ENCODE assay signal across 29 cellular contexts in the genomic region with DNA sequence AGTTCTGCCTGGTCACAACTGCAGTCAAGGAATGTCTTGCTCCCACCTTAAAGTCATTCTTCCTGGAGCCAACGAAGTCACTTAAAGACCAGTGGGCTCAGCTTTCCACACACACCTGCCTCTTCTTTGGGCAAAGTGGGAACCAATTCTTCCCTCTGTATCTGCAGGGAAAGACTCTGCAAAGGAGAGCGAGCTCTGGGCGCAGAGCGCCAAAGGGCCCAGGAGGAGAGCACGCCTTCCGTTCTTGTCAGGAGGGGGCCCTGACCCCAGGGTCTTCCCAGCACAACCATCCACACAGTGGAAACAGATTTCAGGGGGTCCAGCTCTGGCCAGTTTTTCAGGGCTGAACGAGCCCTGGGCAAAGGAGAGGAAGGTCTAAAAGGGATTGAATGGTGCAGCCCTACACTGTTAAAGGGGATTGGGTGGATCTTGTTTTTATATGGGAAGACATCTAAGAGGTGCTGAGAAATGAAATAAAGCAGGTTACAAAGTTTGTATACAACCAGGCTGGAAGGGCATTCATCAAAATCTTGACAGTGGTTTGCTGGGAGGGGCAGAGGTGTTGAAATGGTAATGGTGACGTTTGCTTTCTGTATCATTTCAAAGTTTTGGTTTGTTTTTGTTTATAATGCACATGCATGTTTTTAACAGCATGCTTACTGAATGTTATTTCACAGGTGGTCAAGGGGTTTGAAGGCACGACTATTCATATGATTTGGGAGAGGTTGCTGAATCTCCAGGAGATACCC. TPM values are rescaled to one million over a fixed set of nuclear protein-coding genes. Genes with fewer than 3 reads are reported as not detected.
DNase-seq lines count a peak whose midpoint lies in the region; ATAC-seq and TF ChIP-seq lines count a peak whose summit lies in the region.
"Had no signal": no experiment of that assay in that cellular context is flagged by ENCODE, and none has a peak within 500 bp of the region (broad histone marks: within the 10 kb centered on the region; RNA-seq: fewer than 3 reads in every experiment).

No MANE protein-coding gene starts in this region.

- peak overlapping the region; percentile 29 for H3K4me3 Mint-ChIP-seq in activated CD4-positive, alpha-beta T cell treated with anti-CD3 and anti-CD28 coated beads, Interleukin-2, amount 10 ng/mL, durations not matched to agents 7 days and 5 days
- no peak overlapping the region for H3K4me3 Mint-ChIP-seq in activated CD4-positive, alpha-beta T cell treated with anti-CD3 and anti-CD28 coated beads for 36 hours
- peak overlapping the region; percentile 56 for H3K4me3 Mint-ChIP-seq in CD8-positive, alpha-beta T cell
- peak overlapping the region; percentile 59 to 77 for H3K4me3 Mint-ChIP-seq in effector memory CD8-positive, alpha-beta T cell
- H3K4me3 Mint-ChIP-seq in nephron = peak overlapping the region; percentile 45 to 64 (median 58)
- H3K4me3 Mint-ChIP-seq: activated B cell treated with CpG ODN at 0.5 μM for 24 hours; T-helper 1 cell treated with Interleukin-12 subunit alpha and Interleukin-12 subunit beta and Interleukin-4 antibody, amounts not matched to agents 30 μg/mL and 1 μg/mL, for 36 hours had no signal

- POLR2A ChIA-PET in activated CD4-positive, alpha-beta T cell treated with anti-CD3 and anti-CD28 coated beads, Interleukin-2, amount 10 ng/mL, durations not matched to agents 7 days and 5 days (lab: Charles Lee) = no interaction called here
- POLR2A ChIA-PET in activated CD4-positive, alpha-beta T cell treated with anti-CD3 and anti-CD28 coated beads for 36 hours (lab: Charles Lee) = interaction anchor here (0.7 kb wide), 1 partner anchor 68 kb away, joined by 3 read pairs; no protein-coding TSS in a partner anchor
- POLR2A ChIA-PET in CD8-positive, alpha-beta T cell (lab: Charles Lee) = no interaction called here

- H3K27ac ChIP-seq in CD8-positive, alpha-beta T cell (ENCODE audit: low read depth, low read length) = no peak overlapping the region
- H3K27ac ChIP-seq: BLaER1 treated with 17β-estradiol and CSF1 and Interleukin-3, amounts not matched to agents 10 nM and 100 nM; brain microvascular endothelial cell; coronary artery; psoas muscle; uterus had no signal

- H3K36me3 ChIP-seq in CD8-positive, alpha-beta T cell (ENCODE audit: insufficient read depth, low read length) = no peaks in the 10 kb centered on the region
- H3K36me3 ChIP-seq: BLaER1 treated with 17β-estradiol and CSF1 and Interleukin-3, amounts not matched to agents 10 nM and 100 nM; brain microvascular endothelial cell; uterus had no signal

- DNase-seq in activated CD4-positive, alpha-beta T cell treated with anti-CD3 and anti-CD28 coated beads, Interleukin-2, amount 10 ng/mL, durations not matched to agents 7 days and 5 days = no peak
- no peak for DNase-seq in activated CD4-positive, alpha-beta T cell treated with anti-CD3 and anti-CD28 coated beads for 36 hours
- no peak for DNase-seq in CD8-positive, alpha-beta T cell
- DNase-seq in effector memory CD8-positive, alpha-beta T cell = no peak
- no peak for DNase-seq in NCI-H226
- DNase-seq: activated B cell treated with CpG ODN at 0.5 μM for 24 hours; activated gamma-delta T cell treated with Interleukin-2 at 50 U/mL for 16 hours; brain microvascular endothelial cell; naive B cell; NCI-H1436 treated with DMSO at 0.1 percent for 48 hours; NCI-H774; PC-3; psoas muscle; SIG-M5; small intestine; stimulated activated CD4-positive, alpha-beta T cell treated with anti-CD3 and anti-CD28 coated beads, Interleukin-2, amount 100 ng/mL, for 48 hours; uterus had no signal

- no peaks in the 10 kb centered on the region for H3K9me3 Mint-ChIP-seq in activated CD4-positive, alpha-beta T cell treated with anti-CD3 and anti-CD28 coated beads, Interleukin-2, amount 10 ng/mL, durations not matched to agents 7 days and 5 days
- H3K9me3 Mint-ChIP-seq in activated CD4-positive, alpha-beta T cell treated with anti-CD3 and anti-CD28 coated beads for 36 hours (ENCODE audit: low read depth) = no peaks in the 10 kb centered on the region
- H3K9me3 Mint-ChIP-seq in CD8-positive, alpha-beta T cell = no peaks in the 10 kb centered on the region
- H3K9me3 Mint-ChIP-seq in effector memory CD8-positive, alpha-beta T cell = no peaks in the 10 kb centered on the region
- peaks cover under 1% of the 10 kb centered on the region for H3K9me3 Mint-ChIP-seq in nephron
- H3K9me3 Mint-ChIP-seq: activated B cell treated with CpG ODN at 0.5 μM for 24 hours; T-helper 1 cell treated with Interleukin-12 subunit alpha and Interleukin-12 subunit beta and Interleukin-4 antibody, amounts not matched to agents 30 μg/mL and 1 μg/mL, for 36 hours had no signal

- CTCF ChIA-PET in activated CD4-positive, alpha-beta T cell treated with anti-CD3 and anti-CD28 coated beads, Interleukin-2, amount 10 ng/mL, durations not matched to agents 7 days and 5 days (lab: Charles Lee) = no interaction called here
- CTCF ChIA-PET in activated CD4-positive, alpha-beta T cell treated with anti-CD3 and anti-CD28 coated beads for 36 hours (lab: Charles Lee) = interaction anchor here (0.6 to 1.1 kb wide), 2 partner anchors 178 to 836 kb away, joined by 4 to 5 read pairs; no protein-coding TSS in a partner anchor
- CTCF ChIA-PET in CD8-positive, alpha-beta T cell (lab: Charles Lee) = no interaction called here

- H3K36me3 Mint-ChIP-seq in activated CD4-positive, alpha-beta T cell treated with anti-CD3 and anti-CD28 coated beads, Interleukin-2, amount 10 ng/mL, durations not matched to agents 7 days and 5 days (ENCODE audit: low read depth) = peaks cover 8% of the 10 kb centered on the region
- H3K36me3 Mint-ChIP-seq in activated CD4-positive, alpha-beta T cell treated with anti-CD3 and anti-CD28 coated beads for 36 hours (ENCODE audit: low read depth) = no peaks in the 10 kb centered on the region
- H3K36me3 Mint-ChIP-seq in CD8-positive, alpha-beta T cell = no peaks in the 10 kb centered on the region
- H3K36me3 Mint-ChIP-seq in effector memory CD8-positive, alpha-beta T cell (ENCODE audit: insufficient read depth) = peaks cover 10% of the 10 kb centered on the region
- no peaks in the 10 kb centered on the region for H3K36me3 Mint-ChIP-seq in nephron (ENCODE audit: low read depth)

- peaks cover 17% of the 10 kb centered on the region for H3K4me1 Mint-ChIP-seq in activated CD4-positive, alpha-beta T cell treated with anti-CD3 and anti-CD28 coated beads, Interleukin-2, amount 10 ng/mL, durations not matched to agents 7 days and 5 days
- peaks cover 18% of the 10 kb centered on the region for H3K4me1 Mint-ChIP-seq in activated CD4-positive, alpha-beta T cell treated with anti-CD3 and anti-CD28 coated beads for 36 hours
- H3K4me1 Mint-ChIP-seq in CD8-positive, alpha-beta T cell (ENCODE audit: low read depth) = peaks cover 24% of the 10 kb centered on the region
- H3K4me1 Mint-ChIP-seq in effector memory CD8-positive, alpha-beta T cell (ENCODE audit: low read depth in 2 of 2) = peaks cover 26 to 33% of the 10 kb centered on the region in 2 donors
- peaks cover 16% of the 10 kb centered on the region for H3K4me1 Mint-ChIP-seq in nephron

- ATAC-seq in activated CD4-positive, alpha-beta T cell treated with anti-CD3 and anti-CD28 coated beads for 36 hours = no peak
- no peak for ATAC-seq in CD8-positive, alpha-beta T cell
- ATAC-seq in effector memory CD8-positive, alpha-beta T cell (replicated peaks) = no peak
- no peak for ATAC-seq in GM19452 (IDR thresholded peaks at IDR 0.05; ENCODE audit: unreplicated experiment)
- no peak for ATAC-seq in HG02588 (IDR thresholded peaks at IDR 0.05; ENCODE audit: unreplicated experiment)
- ATAC-seq: GM12878, HCT116, PC-3 had no signal

- peaks cover 17% of the 10 kb centered on the region for H3K4me1 ChIP-seq in CD8-positive, alpha-beta T cell (ENCODE audit: insufficient read depth, low read length)

- intact Hi-C loops in activated CD4-positive, alpha-beta T cell treated with anti-CD3 and anti-CD28 coated beads for 36 hours (cut with DNase I, micrococcal nuclease) = no loop called here
- intact Hi-C loops in CD8-positive, alpha-beta T cell (cut with DNase I, micrococcal nuclease) = no loop called here

- peaks cover 88% of the 10 kb centered on the region for H3K27me3 Mint-ChIP-seq in activated CD4-positive, alpha-beta T cell treated with anti-CD3 and anti-CD28 coated beads, Interleukin-2, amount 10 ng/mL, durations not matched to agents 7 days and 5 days
- peaks cover 65% of the 10 kb centered on the region for H3K27me3 Mint-ChIP-seq in activated CD4-positive, alpha-beta T cell treated with anti-CD3 and anti-CD28 coated beads for 36 hours
- peaks cover 69% of the 10 kb centered on the region for H3K27me3 Mint-ChIP-seq in CD8-positive, alpha-beta T cell (ENCODE audit: low read depth)
- peaks cover 95 to 100% of the 10 kb centered on the region in 2 donors for H3K27me3 Mint-ChIP-seq in effector memory CD8-positive, alpha-beta T cell
- H3K27me3 Mint-ChIP-seq in nephron (ENCODE audit: low read depth) = peaks cover 99% of the 10 kb centered on the region

- H3K27me3 ChIP-seq in CD8-positive, alpha-beta T cell (ENCODE audit: insufficient read depth, low read length) = peaks cover 29% of the 10 kb centered on the region

- no peak for TF ChIP-seq CTCF in CD8-positive, alpha-beta T cell (IDR thresholded peaks at IDR 0.05)
- no peak for TF ChIP-seq CTCF in nephron (IDR thresholded peaks at IDR 0.05; ENCODE audit: unreplicated experiment in 3 of 3)

- no peaks in the 10 kb centered on the region for H3K9me3 ChIP-seq in CD8-positive, alpha-beta T cell (ENCODE audit: low read length)
- H3K9me3 ChIP-seq: psoas muscle, uterus had no signal

- H3K4me3 ChIP-seq in CD8-positive, alpha-beta T cell (ENCODE audit: low read depth, low read length) = no peak overlapping the region
- H3K4me3 ChIP-seq: GM12878, uterus had no signal

- no peak overlapping the region for H3K27ac Mint-ChIP-seq in activated CD4-positive, alpha-beta T cell treated with anti-CD3 and anti-CD28 coated beads, Interleukin-2, amount 10 ng/mL, durations not matched to agents 7 days and 5 days
- no peak overlapping the region for H3K27ac Mint-ChIP-seq in activated CD4-positive, alpha-beta T cell treated with anti-CD3 and anti-CD28 coated beads for 36 hours
- no peak overlapping the region for H3K27ac Mint-ChIP-seq in CD8-positive, alpha-beta T cell
- H3K27ac Mint-ChIP-seq in effector memory CD8-positive, alpha-beta T cell = peak overlapping the region in 1 of 2 donors; percentile 56
- H3K27ac Mint-ChIP-seq in nephron = no peak overlapping the region
- H3K27ac Mint-ChIP-seq: activated B cell treated with CpG ODN at 0.5 μM for 24 hours; naive B cell; T-helper 1 cell treated with Interleukin-12 subunit alpha and Interleukin-12 subunit beta and Interleukin-4 antibody, amounts not matched to agents 30 μg/mL and 1 μg/mL, for 36 hours had no signal

RNA-seq across cellular contexts. Expression of gene OLIG2, which starts 6.9 kb away (rescaled TPM):
- not detected for total RNA-seq in activated CD4-positive, alpha-beta T cell treated with anti-CD3 and anti-CD28 coated beads, Interleukin-2, amount 10 ng/mL, durations not matched to agents 7 days and 5 days
- total RNA-seq in activated CD4-positive, alpha-beta T cell treated with anti-CD3 and anti-CD28 coated beads for 36 hours = not detected
- total RNA-seq in CD8-positive, alpha-beta T cell = not detected
- total RNA-seq: activated B cell treated with CpG ODN at 0.5 μM for 24 hours; activated CD8-positive, alpha-beta memory T cell treated with anti-CD3 and anti-CD28 coated beads for 36 hours; endothelial cell of umbilical vein; GM12878; lung microvascular endothelial cell; PC-3; subcutaneous adipose tissue; uterus had no signal

RNA-seq across cellular contexts. Expression of gene OLIG1, which starts 51.1 kb away (rescaled TPM):
- total RNA-seq in activated CD4-positive, alpha-beta T cell treated with anti-CD3 and anti-CD28 coated beads, Interleukin-2, amount 10 ng/mL, durations not matched to agents 7 days and 5 days = not detected
- total RNA-seq in activated CD4-positive, alpha-beta T cell treated with anti-CD3 and anti-CD28 coated beads for 36 hours = not detected
- not detected for total RNA-seq in CD8-positive, alpha-beta T cell
- total RNA-seq: activated B cell treated with CpG ODN at 0.5 μM for 24 hours; activated CD8-positive, alpha-beta memory T cell treated with anti-CD3 and anti-CD28 coated beads for 36 hours; endothelial cell of umbilical vein; GM12878; lung microvascular endothelial cell; PC-3; subcutaneous adipose tissue; uterus had no signal
